Comparison of ENCODE assay signal across 7 cellular contexts in the genomic region with DNA sequence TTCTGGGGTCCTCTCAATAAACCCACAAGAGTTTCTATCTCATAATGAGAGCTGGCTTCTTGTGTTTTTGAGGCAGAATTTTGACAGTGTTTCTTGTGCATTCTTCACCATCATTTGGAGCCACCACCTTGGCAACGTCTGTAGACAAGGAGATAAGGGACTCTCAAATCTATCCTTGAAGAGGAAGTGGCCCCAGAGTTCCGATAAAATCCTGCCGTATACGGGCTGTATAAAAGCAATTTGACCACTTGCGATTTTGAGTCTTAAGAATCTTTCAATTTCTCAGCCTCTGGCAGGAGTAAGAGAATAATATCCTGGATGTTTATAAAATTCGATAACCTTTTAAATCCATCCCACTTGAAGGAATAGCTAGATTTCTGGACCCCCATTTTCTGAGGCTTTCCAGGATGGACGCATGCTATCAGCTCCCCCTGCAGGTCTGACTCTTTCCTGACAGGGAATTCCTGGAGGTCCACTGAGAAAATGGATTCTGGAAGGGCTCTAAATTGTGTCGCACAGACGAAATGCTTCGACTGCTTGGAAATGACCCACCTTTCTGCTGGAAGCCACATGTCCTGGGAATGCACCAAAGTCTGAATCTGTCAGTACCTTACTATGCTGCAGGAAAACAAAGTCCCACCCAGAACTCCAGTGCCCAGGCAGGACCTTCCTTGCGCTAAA. TPM values are rescaled to one million over a fixed set of nuclear protein-coding genes. Genes with fewer than 3 reads are reported as not detected.
A peak's percentile ranks its signal among the peaks of the same experiment; 100 is the strongest.
DNase-seq lines count a peak whose midpoint lies in the region; ATAC-seq and TF ChIP-seq lines count a peak whose summit lies in the region.

No MANE protein-coding gene starts in this region.

- no peaks in the 10 kb centered on the region for H3K4me1 ChIP-seq in thyroid gland

- no peaks in the 10 kb centered on the region for H3K27me3 ChIP-seq in thyroid gland

- intact Hi-C loops in thyroid gland (cut with DNase I) = loop anchor here (5.0 kb wide), 1 partner anchor 180 kb away; no protein-coding TSS in a partner anchor

- in situ Hi-C loops in astrocyte of the cerebellum (cut with HindIII; ENCODE audit: low sequenced_read_pairs) = loop anchor here (25.0 kb wide), 1 partner anchor 275 kb away; a partner anchor contains a TSS

- no peak for ATAC-seq in GM19324 (IDR thresholded peaks at IDR 0.05; ENCODE audit: low FRiP score, unreplicated experiment)

- TF ChIP-seq CTCF in astrocyte of the cerebellum (IDR thresholded peaks at IDR 0.05; ENCODE audit: low read depth, low read length, missing control alignments) (peak; percentile 84), thyroid gland (IDR thresholded peaks at IDR 0.05) (peak; percentile 46 to 81 (median 68))

- 36 to 43% methylated on average over 11 of the region's 11 CpGs for WGBS in thyroid gland, 2 donors

- H3K27ac ChIP-seq in thyroid gland = no peak overlapping the region

- no peaks in the 10 kb centered on the region for H3K36me3 ChIP-seq in thyroid gland

- no peaks in the 10 kb centered on the region for H3K9me3 ChIP-seq in thyroid gland

- DNase-seq in NCI-H1092 treated with DMSO at 0.1 percent for 48 hours (lab: John Stamatoyannopoulos, UW) (peak; percentile 32), astrocyte of the cerebellum (ENCODE audit: low read depth) (peak; percentile 22), iris pigment epithelial cell (ENCODE audit: low read depth) (peak; percentile 33), thyroid gland (peak; percentile 30 to 37)
- DNase-seq in activated CD4-positive, alpha-beta T cell treated with anti-CD3 and anti-CD28 coated beads for 1 hour = no peak

- H3K4me3 ChIP-seq in GM08714 (ENCODE audit: low read length) = peak overlapping the region; percentile 44; the same call in 1 of the 2 replicates
- no peak overlapping the region for H3K4me3 ChIP-seq in astrocyte of the cerebellum (ENCODE audit: low read depth, low read length)
- no peak overlapping the region for H3K4me3 ChIP-seq in thyroid gland (replicated peaks in 1 of 3)

- TF ChIP-seq POLR2A in thyroid gland (IDR thresholded peaks at IDR 0.05) = no peak

RNA-seq across cellular contexts. Expression of gene E2F6, which starts 54.1 kb away (rescaled TPM):
- 10 to 100 TPM; 15.7 to 26.2 (median 21.2) TPM for total RNA-seq in thyroid gland
